Comparison of ENCODE assay signal across 25 cellular contexts in genomic region chr20:53164072-53164471, GRCh38.
"Had no signal": no experiment of that assay in that cellular context is flagged by ENCODE, and none has a peak within 500 bp of the region (broad histone marks: within the 10 kb centered on the region; RNA-seq: fewer than 3 reads in every experiment).

No MANE protein-coding gene starts in this region.

- H3K9ac ChIP-seq: neural progenitor cell, parathyroid adenoma had no signal

- DNase-seq: natural killer cell; occipital lobe; ovary; posterior cingulate gyrus; spleen; stimulated activated CD4-positive, alpha-beta T cell treated with anti-CD3 and anti-CD28 coated beads, Interleukin-12 subunit alpha, Interleukin-12 subunit beta, amount 100 ng/mL, for 4 hours; stimulated activated CD4-positive, alpha-beta T cell treated with anti-CD3 and anti-CD28 coated beads, Interleukin-4, amount 100 ng/mL, for 1 hour; stimulated activated CD4-positive, alpha-beta T cell treated with anti-CD3 and anti-CD28 coated beads, Interleukin-4, amount 100 ng/mL, for 4 hours; stimulated activated CD8-positive, alpha-beta memory T cell treated with anti-CD3 and anti-CD28 coated beads, Interleukin-4, amount 100 ng/mL, for 48 hours; stimulated activated naive CD4-positive, alpha-beta T cell; stimulated activated naive CD8-positive, alpha-beta T cell treated with anti-CD3 and anti-CD28 coated beads, Interleukin-15, Interleukin-2, amounts not matched to agents 100 U/mL and 50 U/mL, for 24 hours; substantia nigra; testis; transverse colon; upper lobe of right lung; uterus had no signal

- H3K9me3 ChIP-seq: ovary, psoas muscle, spleen, suprapubic skin, testis, tibial artery, transverse colon, upper lobe of right lung, uterus had no signal

- H3K27me3 ChIP-seq: neural progenitor cell, ovary, spleen, suprapubic skin, testis, tibial artery, transverse colon, uterus had no signal

- H3K4me1 ChIP-seq: psoas muscle, spleen, tibial artery, upper lobe of right lung, uterus had no signal

- H3K4me3 ChIP-seq: neural progenitor cell, ovary, psoas muscle, skin epidermis, smooth muscle cell, spleen, suprapubic skin, testis, tibial artery, transverse colon, upper lobe of right lung, uterus had no signal

- ATAC-seq: natural killer cell; right cardiac atrium; stimulated activated memory B cell treated with anti-CD40 and anti-IgM and Interleukin-4, amounts not matched to agents 10 μg/mL and 1 μg/mL and 100 μg/mL, for 72 hours; upper lobe of right lung had no signal

- H2AFZ ChIP-seq: neural progenitor cell, parathyroid adenoma had no signal

- H3K79me2 ChIP-seq: parathyroid adenoma had no signal

- H3K27ac ChIP-seq: neural progenitor cell, ovary, parathyroid adenoma, psoas muscle, skin epidermis, spleen, suprapubic skin, testis, tibial artery, transverse colon, upper lobe of right lung, uterus had no signal

- H3K4me2 ChIP-seq: neural progenitor cell, smooth muscle cell had no signal

- H3K36me3 ChIP-seq: neural progenitor cell, ovary, spleen, suprapubic skin, tibial artery, transverse colon, upper lobe of right lung, uterus had no signal
